31 cellular contexts compared by ENCODE assay signal in the genomic region with DNA sequence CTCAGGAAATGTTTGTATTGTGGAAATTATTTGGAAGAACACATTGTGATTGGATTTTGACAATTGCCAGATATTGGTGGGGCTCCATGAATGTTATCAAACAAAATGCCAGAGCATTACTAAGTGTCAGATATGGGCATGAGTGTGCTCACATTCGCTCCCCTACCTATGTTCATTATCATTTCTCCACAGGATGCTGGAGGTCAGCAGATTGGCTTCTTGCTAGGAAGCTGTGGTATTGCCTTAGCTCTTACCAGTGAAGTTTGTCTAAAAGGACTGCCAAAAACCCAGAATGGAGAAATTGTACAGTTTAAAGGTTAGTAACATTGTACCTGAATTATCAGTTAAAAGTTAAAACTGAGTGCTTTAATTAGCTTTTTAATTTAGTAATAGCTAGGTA.
"Had no signal": no experiment of that assay in that cellular context is flagged by ENCODE, and none has a peak within 500 bp of the region (broad histone marks: within the 10 kb centered on the region; RNA-seq: fewer than 3 reads in every experiment).

No MANE protein-coding gene starts in this region.

- ATAC-seq: activated T-cell treated with anti-CD3 and anti-CD28 coated beads, Interleukin-2, amount 50 U/mL, for 72 hours; activated T-helper 17 cell treated with anti-CD3 and anti-CD28 coated beads, Interleukin-2, amount 50 U/mL, for 72 hours had no signal

- H3K4me2 ChIP-seq: KMS-11 had no signal

- H3K4me3 Mint-ChIP-seq: activated CD4-positive, alpha-beta memory T cell treated with anti-CD3 and anti-CD28 coated beads, Interleukin-2, amount 10 ng/mL, durations not matched to agents 7 days and 5 days; activated naive CD4-positive, alpha-beta T cell treated with anti-CD3 and anti-CD28 coated beads, Interleukin-2, amount 50 U/mL, for 24 hours; activated naive CD8-positive, alpha-beta T cell treated with anti-CD3 and anti-CD28 coated beads, Interleukin-2, amount 10 ng/mL, durations not matched to agents 7 days and 5 days; activated T-cell treated with anti-CD3 and anti-CD28 coated beads, Interleukin-2, amount 50 U/mL, for 72 hours; activated T-helper 17 cell treated with anti-CD3 and anti-CD28 coated beads, Interleukin-2, amount 50 U/mL, for 72 hours; central memory CD8-positive, alpha-beta T cell had no signal

- H3K4me1 ChIP-seq: ascending aorta had no signal

- DNase-seq: activated CD4-positive, alpha-beta memory T cell treated with anti-CD3 and anti-CD28 coated beads, Interleukin-2, amount 10 ng/mL, durations not matched to agents 7 days and 5 days; activated CD4-positive, alpha-beta T cell treated with anti-CD3 and anti-CD28 coated beads for 1 hour; activated CD4-positive, alpha-beta T cell treated with anti-CD3 and anti-CD28 coated beads for 48 hours; activated CD4-positive, CD25-positive, alpha-beta regulatory T cell; activated gamma-delta T cell; activated naive CD4-positive, alpha-beta T cell treated with Interleukin-2 at 50 U/mL for 16 hours; activated naive CD8-positive, alpha-beta T cell treated with anti-CD3 and anti-CD28 coated beads, Interleukin-2, amount 10 ng/mL, durations not matched to agents 7 days and 5 days; activated T-cell treated with anti-CD3 and anti-CD28 coated beads, Interleukin-2, amount 50 U/mL, for 1 hour; activated T-cell treated with anti-CD3 and anti-CD28 coated beads, Interleukin-2, amount 50 U/mL, for 72 hours; amygdala; MM.1S; MV-4-11; NCI-H1092; NCI-H1436 treated with DMSO at 0.1 percent for 48 hours; NCI-H1694 treated with DMSO at 0.1 percent for 48 hours; NCI-H2029; NCI-H510A; NCI-H526; NCI-H748 treated with DMSO at 0.1 percent for 48 hours; NK-92 treated with Interleukin-12 subunit alpha and Interleukin-12 subunit beta, amount 100 ng/mL, for 24 hours; Right ventricle myocardium superior; SW 1271; T-helper 1 cell; T1000; WERI-Rb-1 had no signal

- H3K27me3 Mint-ChIP-seq: activated CD4-positive, alpha-beta memory T cell treated with anti-CD3 and anti-CD28 coated beads, Interleukin-2, amount 10 ng/mL, durations not matched to agents 7 days and 5 days; activated naive CD4-positive, alpha-beta T cell treated with anti-CD3 and anti-CD28 coated beads, Interleukin-2, amount 50 U/mL, for 24 hours; activated naive CD8-positive, alpha-beta T cell treated with anti-CD3 and anti-CD28 coated beads, Interleukin-2, amount 10 ng/mL, durations not matched to agents 7 days and 5 days; activated T-helper 17 cell treated with anti-CD3 and anti-CD28 coated beads, Interleukin-2, amount 50 U/mL, for 72 hours; central memory CD8-positive, alpha-beta T cell had no signal

- H3K4me1 Mint-ChIP-seq: activated naive CD4-positive, alpha-beta T cell treated with anti-CD3 and anti-CD28 coated beads, Interleukin-2, amount 50 U/mL, for 24 hours; activated T-helper 17 cell treated with anti-CD3 and anti-CD28 coated beads, Interleukin-2, amount 50 U/mL, for 72 hours; central memory CD8-positive, alpha-beta T cell had no signal

- H3K27ac Mint-ChIP-seq: activated CD4-positive, alpha-beta memory T cell treated with anti-CD3 and anti-CD28 coated beads, Interleukin-2, amount 10 ng/mL, durations not matched to agents 7 days and 5 days; activated naive CD4-positive, alpha-beta T cell treated with anti-CD3 and anti-CD28 coated beads, Interleukin-2, amount 50 U/mL, for 24 hours; activated naive CD8-positive, alpha-beta T cell treated with anti-CD3 and anti-CD28 coated beads, Interleukin-2, amount 10 ng/mL, durations not matched to agents 7 days and 5 days; activated T-cell treated with anti-CD3 and anti-CD28 coated beads, Interleukin-2, amount 50 U/mL, for 72 hours; activated T-helper 17 cell treated with anti-CD3 and anti-CD28 coated beads, Interleukin-2, amount 50 U/mL, for 72 hours had no signal

- H3K9ac ChIP-seq: KMS-11 had no signal

- H3K9me3 ChIP-seq: ascending aorta had no signal

- H3K4me3 ChIP-seq: ascending aorta, cardiac muscle cell had no signal

- H3K27ac ChIP-seq: ascending aorta, cardiac muscle cell, KMS-11, WERI-Rb-1 had no signal

- H3K27me3 ChIP-seq: ascending aorta, cardiac muscle cell had no signal
